Comparison of ENCODE assay signal across 14 cellular contexts in the genomic region with DNA sequence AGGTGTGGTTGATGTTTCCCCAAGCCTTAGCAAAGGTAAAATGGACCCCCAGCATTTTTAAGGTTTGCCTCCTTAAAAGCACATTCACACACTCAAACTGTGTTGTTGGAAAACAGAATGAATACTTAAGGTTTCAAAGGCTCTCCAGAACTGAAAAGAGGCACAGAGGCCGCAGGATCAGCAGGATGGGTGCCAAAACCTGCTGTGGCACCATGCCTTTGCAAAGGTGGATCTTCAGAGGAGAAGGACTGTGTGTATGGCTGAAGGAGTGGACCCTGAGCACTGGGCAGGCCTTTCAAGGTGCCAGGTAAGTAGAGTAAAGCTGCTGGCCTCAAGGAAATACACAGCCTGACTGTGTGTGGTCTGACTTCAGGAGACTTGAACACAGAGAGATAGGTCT.
DNase-seq lines count a peak whose midpoint lies in the region; ATAC-seq and TF ChIP-seq lines count a peak whose summit lies in the region.
"Had no signal": no experiment of that assay in that cellular context is flagged by ENCODE, and none has a peak within 500 bp of the region (broad histone marks: within the 10 kb centered on the region; RNA-seq: fewer than 3 reads in every experiment).

No MANE protein-coding gene starts in this region.

- H3K4me3 ChIP-seq in esophagus muscularis mucosa: no peak overlapping the region
- no peak overlapping the region for H3K4me3 ChIP-seq in thyroid gland (replicated peaks in 1 of 3)
- H3K4me3 ChIP-seq: BLaER1 treated with 17β-estradiol and CSF1 and Interleukin-3, amounts not matched to agents 10 nM and 100 nM; HAP-1 had no signal

- intact Hi-C loops in activated CD4-positive, alpha-beta T cell treated with anti-CD3 and anti-CD28 coated beads, Interleukin-2, amount 10 ng/mL, durations not matched to agents 24 days and 14 days (cut with micrococcal nuclease): no loop called here
- intact Hi-C loops in esophagus muscularis mucosa (cut with DNase I): no loop called here
- intact Hi-C loops in thyroid gland (cut with DNase I): no loop called here

- peak; percentile 30 for DNase-seq in activated CD4-positive, alpha-beta T cell treated with anti-CD3 and anti-CD28 coated beads, Interleukin-2, amount 10 ng/mL, durations not matched to agents 24 days and 14 days
- DNase-seq in activated CD4-positive, alpha-beta T cell treated with anti-CD3 and anti-CD28 coated beads, Interleukin-2, amount 50 U/mL, for 48 hours: no peak
- DNase-seq in DMS79 (lab: John Stamatoyannopoulos, UW) (peak; percentile 18), esophagus muscularis mucosa (ENCODE audit: extremely low spot score) (peak; percentile 70), thyroid gland (peak; percentile 49 to 57), COR-L47 (lab: John Stamatoyannopoulos, UW) (no peak)
- DNase-seq: ACHN; Calu3; CD4-positive, CD25-positive, alpha-beta regulatory T cell; DMS 273 treated with DMSO at 0.1 percent for 48 hours; EL had no signal

- no peak for TF ChIP-seq EP300 in esophagus muscularis mucosa (IDR thresholded peaks at IDR 0.05)

- peaks cover 15% of the 10 kb centered on the region for H3K9me3 Mint-ChIP-seq in activated CD4-positive, alpha-beta T cell treated with anti-CD3 and anti-CD28 coated beads, Interleukin-2, amount 10 ng/mL, durations not matched to agents 24 days and 14 days

- no peaks in the 10 kb centered on the region for H3K4me1 ChIP-seq in esophagus muscularis mucosa
- peaks cover 0 to 17% of the 10 kb centered on the region in 2 donors for H3K4me1 ChIP-seq in thyroid gland
- H3K4me1 ChIP-seq: HAP-1 had no signal

- no peaks in the 10 kb centered on the region for H3K27me3 ChIP-seq in esophagus muscularis mucosa
- no peaks in the 10 kb centered on the region for H3K27me3 ChIP-seq in thyroid gland
- H3K27me3 ChIP-seq: BLaER1 treated with 17β-estradiol and CSF1 and Interleukin-3, amounts not matched to agents 10 nM and 100 nM had no signal

- TF ChIP-seq POLR2A in esophagus muscularis mucosa (IDR thresholded peaks at IDR 0.05; ENCODE audit: low read depth) (no peak), thyroid gland (IDR thresholded peaks at IDR 0.05) (no peak)

- no peak for ATAC-seq in GM19328 (IDR thresholded peaks at IDR 0.05; ENCODE audit: unreplicated experiment)

- no peak overlapping the region for H3K27ac ChIP-seq in esophagus muscularis mucosa (replicated peaks in 1 of 4)
- H3K27ac ChIP-seq in thyroid gland: no peak overlapping the region
- H3K27ac ChIP-seq: BLaER1 treated with 17β-estradiol and CSF1 and Interleukin-3, amounts not matched to agents 10 nM and 100 nM had no signal

- H3K4me1 Mint-ChIP-seq in activated CD4-positive, alpha-beta T cell treated with anti-CD3 and anti-CD28 coated beads, Interleukin-2, amount 10 ng/mL, durations not matched to agents 24 days and 14 days: peaks cover 5% of the 10 kb centered on the region

- H3K9me3 ChIP-seq in esophagus muscularis mucosa: peaks cover 0 to 13% (median 11%) of the 10 kb centered on the region in 4 donors
- no peaks in the 10 kb centered on the region for H3K9me3 ChIP-seq in thyroid gland
- H3K9me3 ChIP-seq: HAP-1 had no signal

- no peak overlapping the region for H3K4me3 Mint-ChIP-seq in activated CD4-positive, alpha-beta T cell treated with anti-CD3 and anti-CD28 coated beads, Interleukin-2, amount 10 ng/mL, durations not matched to agents 24 days and 14 days
- H3K4me3 Mint-ChIP-seq: CD4-positive, CD25-positive, alpha-beta regulatory T cell had no signal

- no peaks in the 10 kb centered on the region for H3K27me3 Mint-ChIP-seq in activated CD4-positive, alpha-beta T cell treated with anti-CD3 and anti-CD28 coated beads, Interleukin-2, amount 10 ng/mL, durations not matched to agents 24 days and 14 days
- H3K27me3 Mint-ChIP-seq: CD4-positive, CD25-positive, alpha-beta regulatory T cell had no signal

- peaks cover 13% of the 10 kb centered on the region for H3K36me3 Mint-ChIP-seq in activated CD4-positive, alpha-beta T cell treated with anti-CD3 and anti-CD28 coated beads, Interleukin-2, amount 10 ng/mL, durations not matched to agents 24 days and 14 days (ENCODE audit: low read depth)

- TF ChIP-seq CTCF in esophagus muscularis mucosa (IDR thresholded peaks at IDR 0.05) (no peak), thyroid gland (IDR thresholded peaks at IDR 0.05) (no peak)

- 85% methylated on average over 1 of the region's 1 CpG for WGBS in esophagus muscularis mucosa
- WGBS in thyroid gland, 2 donors: 0% methylated on average over 1 of the region's 1 CpG

- no peak overlapping the region for H3K27ac Mint-ChIP-seq in activated CD4-positive, alpha-beta T cell treated with anti-CD3 and anti-CD28 coated beads, Interleukin-2, amount 10 ng/mL, durations not matched to agents 24 days and 14 days
- H3K27ac Mint-ChIP-seq: CD4-positive, CD25-positive, alpha-beta regulatory T cell had no signal

- H3K36me3 ChIP-seq in esophagus muscularis mucosa (no peaks in the 10 kb centered on the region), thyroid gland (no peaks in the 10 kb centered on the region)
- H3K36me3 ChIP-seq: HAP-1 had no signal

Comparison
In these comparisons a context has a peak if more than half of its experiments do, and no peak if none do; other contexts are left out.
1. DNase-seq: peak in activated CD4-positive, alpha-beta T cell treated with anti-CD3 and anti-CD28 coated beads, Interleukin-2, amount 10 ng/mL, durations not matched to agents 24 days and 14 days (single experiment), DMS79 (single experiment), esophagus muscularis mucosa (single experiment) and thyroid gland (2 of 2); none in activated CD4-positive, alpha-beta T cell treated with anti-CD3 and anti-CD28 coated beads, Interleukin-2, amount 50 U/mL, for 48 hours (0 of 2) and COR-L47 (single experiment).